Comparison of ENCODE assay signal across 8 cellular contexts in genomic region chr20:63968928-63969760, GRCh38. TPM values are rescaled to one million over a fixed set of nuclear protein-coding genes. Genes with fewer than 3 reads are reported as not detected.
DNase-seq lines count a peak whose midpoint lies in the region; ATAC-seq, FAIRE-seq and TF ChIP-seq lines count a peak whose summit lies in the region.

No MANE protein-coding gene starts in this region.

- FAIRE-seq in HepG2 (lab: Jason Lieb, UNC) (peak; percentile 88), D721Med (lab: Jason Lieb, UNC) (no peak)

- TF ChIP-seq POLR2A in HepG2 (IDR thresholded peaks at IDR 0.05; ENCODE audit: insufficient read depth in 1 of 2, low read depth in 2 of 2, low read length in 2 of 2), result peak; percentile 44 to 49

- H4K20me1 ChIP-seq in HepG2 (ENCODE audit: insufficient read depth, low read length), result no peaks in the 10 kb centered on the region

- H3K4me1 Mint-ChIP-seq in MCF 10A (ENCODE audit: insufficient read depth, unreplicated experiment), result peaks cover 29% of the 10 kb centered on the region
- H3K4me1 Mint-ChIP-seq in stimulated activated naive CD8-positive, alpha-beta T cell treated with anti-CD3 and anti-CD28 coated beads, Interleukin-15, amount 100 ng/mL, for 72 hours, result peaks cover 41% of the 10 kb centered on the region

- peak overlapping the region; percentile 91 for H3K9ac ChIP-seq in HepG2 (ENCODE audit: insufficient read depth, low read depth, low read length)

- H3K4me3 ChIP-seq in HepG2 (replicated peaks in 1 of 3; ENCODE audit: insufficient read depth in 1 of 3, low read depth in 2 of 3, low read length in 3 of 3), result peak overlapping the region; percentile 73 to 90 (median 89)

- peak overlapping the region; percentile 71 for H3K27ac Mint-ChIP-seq in MCF 10A (ENCODE audit: low read depth, unreplicated experiment)
- peak overlapping the region; percentile 96 to 98 for H3K27ac Mint-ChIP-seq in stimulated activated naive CD8-positive, alpha-beta T cell treated with anti-CD3 and anti-CD28 coated beads, Interleukin-15, amount 100 ng/mL, for 72 hours

- peak; percentile 56 for DNase-seq in GM03348 (ENCODE audit: low spot score)
- peak; percentile 61 for DNase-seq in NCI-H69 (lab: John Stamatoyannopoulos, UW)
- DNase-seq in MCF 10A (ENCODE audit: unreplicated experiment), result no peak
- peak; percentile 81 for DNase-seq in HepG2 (ENCODE audit: low spot score)
- DNase-seq in stimulated activated naive CD8-positive, alpha-beta T cell treated with anti-CD3 and anti-CD28 coated beads, Interleukin-15, amount 100 ng/mL, for 72 hours, result peak; percentile 29 to 39
- DNase-seq in NCI-H2107 (lab: John Stamatoyannopoulos, UW), result no peak
- no peak for DNase-seq in D721Med (ENCODE audit: insufficient read length, low spot score)

- no peaks in the 10 kb centered on the region for H3K9me3 ChIP-seq in HepG2 (ENCODE audit: low read length)

- in situ Hi-C loops in HepG2 (cut with HindIII; ENCODE audit: extremely low pct_ligation_motif_present, low pct_unique_long_range_greater_than_20kb), result no loop called here

- POLR2A ChIA-PET in MCF 10A (lab: Yijun Ruan, JAX) (interaction anchor here (0.7 to 3.2 kb wide), 8 partner anchors 11 to 287 kb away, joined by 3 to 26 read pairs (median 5); partner anchors contain the start of genes PRPF6, SAMD10, SLC2A4RG and TPD52L2), HepG2 (lab: Yijun Ruan, JAX) (interaction anchor here (0.5 to 3.6 kb wide), 12 partner anchors 9 to 328 kb away, joined by 3 to 78 read pairs (median 6); partner anchors contain the start of genes PRPF6, SAMD10, SLC2A4RG and TPD52L2)

- intact Hi-C loops in MCF 10A (cut with micrococcal nuclease), result no loop called here
- intact Hi-C loops in HepG2 (cut with micrococcal nuclease; ENCODE audit: unreplicated experiment), result loop anchor here (10.0 kb wide), 1 partner anchor 1604 kb away; the partner anchor contains the start of gene LAMA5

- no peak; the same call in none of the 2 replicates for TF ChIP-seq RAD21 in HepG2 (CRISPR knock-in tag; IDR thresholded peaks at IDR 0.05)

- peaks cover 9% of the 10 kb centered on the region for H3K36me3 Mint-ChIP-seq in MCF 10A (ENCODE audit: insufficient read depth, unreplicated experiment)

- H3K27me3 Mint-ChIP-seq in MCF 10A (ENCODE audit: insufficient read depth, unreplicated experiment), result no peaks in the 10 kb centered on the region
- H3K27me3 Mint-ChIP-seq in stimulated activated naive CD8-positive, alpha-beta T cell treated with anti-CD3 and anti-CD28 coated beads, Interleukin-15, amount 100 ng/mL, for 72 hours, result peaks cover 12% of the 10 kb centered on the region

- no peaks in the 10 kb centered on the region for H3K27me3 ChIP-seq in HepG2 (ENCODE audit: control insufficient read depth in 1 of 2, insufficient read depth in 2 of 2, low read length in 2 of 2)

- peaks cover 48% of the 10 kb centered on the region for H3K4me1 ChIP-seq in HepG2 (ENCODE audit: insufficient read depth, low read length)

- no peak overlapping the region for H2AFZ ChIP-seq in HepG2 (ENCODE audit: low read length)

- H3K27ac ChIP-seq in HepG2 (ENCODE audit: extremely low read length, insufficient read depth, low read length), result peak overlapping the region; percentile 84

- no peak for TF ChIP-seq CTCF in MCF 10A (IDR thresholded peaks at IDR 0.05; ENCODE audit: unreplicated experiment)
- no peak; the same call in 1 of the 2 replicates for TF ChIP-seq CTCF in HepG2 (CRISPR knock-in tag; IDR thresholded peaks at IDR 0.05)
- TF ChIP-seq CTCF in D721Med (IDR thresholded peaks at IDR 0.05; ENCODE audit: insufficient read depth, missing control alignments), result no peak

- peak; percentile 9 for ATAC-seq in HepG2
- peak; percentile 29 for ATAC-seq in stimulated activated naive CD8-positive, alpha-beta T cell treated with anti-CD3 and anti-CD28 coated beads, Interleukin-15, amount 100 ng/mL, for 72 hours
- ATAC-seq in GM19455 (IDR thresholded peaks at IDR 0.05; ENCODE audit: unreplicated experiment), result no peak

- peak overlapping the region; percentile 75 for H3K4me3 Mint-ChIP-seq in MCF 10A (ENCODE audit: unreplicated experiment)
- peak overlapping the region; percentile 87 to 88 for H3K4me3 Mint-ChIP-seq in stimulated activated naive CD8-positive, alpha-beta T cell treated with anti-CD3 and anti-CD28 coated beads, Interleukin-15, amount 100 ng/mL, for 72 hours

- H3K36me3 ChIP-seq in HepG2 (replicated peaks in 1 of 2; ENCODE audit: control insufficient read depth in 1 of 2, insufficient read depth in 2 of 2, low read length in 2 of 2), result peaks cover 18 to 25% of the 10 kb centered on the region in 2 experiments

- no TSS peak for BruUV-seq in MCF 10A (replicated peaks; lab: Mats Ljungman, UMichigan)
- BruUV-seq in HepG2 (replicated peaks; lab: Mats Ljungman, UMichigan), result TSS peak; percentile 78

- H3K9me3 Mint-ChIP-seq in MCF 10A (ENCODE audit: unreplicated experiment), result no peaks in the 10 kb centered on the region
- H3K9me3 Mint-ChIP-seq in stimulated activated naive CD8-positive, alpha-beta T cell treated with anti-CD3 and anti-CD28 coated beads, Interleukin-15, amount 100 ng/mL, for 72 hours, result peaks cover 0 to 6% of the 10 kb centered on the region in 2 donors

- CTCF ChIA-PET in MCF 10A (lab: Yijun Ruan, JAX), result interaction anchor here (0.6 kb wide), 1 partner anchor 90 kb away, joined by 4 read pairs; no protein-coding TSS in a partner anchor
- CTCF ChIA-PET in HepG2 (lab: Yijun Ruan, JAX; ENCODE audit: low intra/inter-chr PET ratio, low total read pairs), result no interaction called here

- WGBS in HepG2 (ENCODE audit: low lambda C conversion rate), result 2% methylated on average over 28 of the region's 70 CpGs

- TF ChIP-seq EP300 in HepG2 (IDR thresholded peaks at IDR 0.05; ENCODE audit: low read depth in 2 of 2, low read length in 2 of 2), result peak in 1 of 2 experiments; percentile 65; a peak in 1 of 4 replicates
- TF ChIP-seq EP300 in HepG2 (CRISPR knock-in tag; IDR thresholded peaks at IDR 0.05; ENCODE audit: borderline replicate concordance), result peak; percentile 15; the same call in 1 of the 2 replicates

- H3K79me2 ChIP-seq in HepG2 (ENCODE audit: insufficient read depth, low read length), result peaks cover 13% of the 10 kb centered on the region

- H3K4me2 ChIP-seq in HepG2 (ENCODE audit: low read depth, low read length), result peak overlapping the region; percentile 77

RNA-seq across cellular contexts. Expression of gene ZNF512B, which starts 0.6 kb away (rescaled TPM):
- total RNA-seq in MCF 10A (2022), result 23.5 and 26.6 TPM in 2 replicates
- total RNA-seq in HepG2 (2016; rRNA removed; fragmentation: Illumina TruSeq; extraction: Trizol), result 22.0 and 30.6 TPM in 2 replicates
- total RNA-seq in HepG2 (2016; cell fraction: cytosol; rRNA removed; fragmentation: Illumina TruSeq; extraction: Trizol; ENCODE audit: low read depth), result 2.9 and 3.3 TPM in 2 replicates
- total RNA-seq in HepG2 (2016; cell fraction: insoluble cytoplasmic fraction; rRNA removed; fragmentation: Illumina TruSeq; extraction: Trizol), result 19.4 and 31.9 TPM in 2 replicates
- 12.6 and 13.7 TPM in 2 replicates for total RNA-seq in HepG2 (2016; cell fraction: membrane; rRNA removed; fragmentation: Illumina TruSeq; extraction: Trizol)
- 28.0 and 32.8 TPM in 2 replicates for total RNA-seq in HepG2 (2016; cell fraction: nucleus; rRNA removed; fragmentation: Illumina TruSeq; extraction: Trizol)
- 11.5 and 16.4 TPM in 2 replicates for polyA plus RNA-seq in HepG2 (2011; rRNA removed)
- 9.0 and 12.7 TPM in 2 replicates for polyA plus RNA-seq in HepG2 (2011; cell fraction: cytosol; rRNA removed)
- polyA plus RNA-seq in HepG2 (2011; cell fraction: nucleus; rRNA removed), result 106 and 141 TPM in 2 replicates
- 23.5 and 23.8 TPM in 2 replicates for polyA plus RNA-seq in HepG2 (2012)
- polyA plus RNA-seq in HepG2 (2016; cell fraction: cytosol; fragmentation: Illumina TruSeq; extraction: Trizol; ENCODE audit: low read depth), result 2.1 and 2.2 TPM in 2 replicates
- 23.5 and 28.8 TPM in 2 replicates for polyA plus RNA-seq in HepG2 (2016; cell fraction: insoluble cytoplasmic fraction; fragmentation: Illumina TruSeq; extraction: Trizol; ENCODE audit: low read depth)
- 8.1 and 9.6 TPM in 2 replicates for polyA plus RNA-seq in HepG2 (2016; cell fraction: membrane; fragmentation: Illumina TruSeq; extraction: Trizol; ENCODE audit: low read depth)
- polyA plus RNA-seq in HepG2 (2016; cell fraction: nucleus; fragmentation: Illumina TruSeq; extraction: Trizol; ENCODE audit: insufficient read depth, low read depth), result 109 and 115 TPM in 2 replicates
- 5.2 and 21.4 TPM in 2 replicates for polyA minus RNA-seq in HepG2 (2011; rRNA and poly(A)+ RNA removed; ENCODE audit: low replicate concordance)
- 14.0 and 14.8 TPM in 2 replicates for polyA minus RNA-seq in HepG2 (2011; cell fraction: cytosol; rRNA and poly(A)+ RNA removed)
- polyA minus RNA-seq in HepG2 (2011; cell fraction: nucleus; rRNA and poly(A)+ RNA removed), result 13.6 and 13.9 TPM in 2 replicates

RNA-seq across cellular contexts. Expression of gene SAMD10, which starts 10.3 kb away (rescaled TPM):
- 4.4 and 4.5 TPM in 2 replicates for total RNA-seq in MCF 10A (2022)
- total RNA-seq in HepG2 (2016; rRNA removed; fragmentation: Illumina TruSeq; extraction: Trizol), result 5.1 and 6.1 TPM in 2 replicates
- 3.8 and 3.9 TPM in 2 replicates for total RNA-seq in HepG2 (2016; cell fraction: cytosol; rRNA removed; fragmentation: Illumina TruSeq; extraction: Trizol; ENCODE audit: low read depth)
- 4.7 and 6.8 TPM in 2 replicates for total RNA-seq in HepG2 (2016; cell fraction: insoluble cytoplasmic fraction; rRNA removed; fragmentation: Illumina TruSeq; extraction: Trizol)
- total RNA-seq in HepG2 (2016; cell fraction: membrane; rRNA removed; fragmentation: Illumina TruSeq; extraction: Trizol), result 7.9 and 9.1 TPM in 2 replicates
- 5.9 and 6.0 TPM in 2 replicates for total RNA-seq in HepG2 (2016; cell fraction: nucleus; rRNA removed; fragmentation: Illumina TruSeq; extraction: Trizol)
- 11.0 and 11.8 TPM in 2 replicates for polyA plus RNA-seq in HepG2 (2011; rRNA removed)
- 5.2 and 8.8 TPM in 2 replicates for polyA plus RNA-seq in HepG2 (2011; cell fraction: cytosol; rRNA removed)
- 51.4 and 63.7 TPM in 2 replicates for polyA plus RNA-seq in HepG2 (2011; cell fraction: nucleus; rRNA removed)
- polyA plus RNA-seq in HepG2 (2012), result 6.2 and 8.9 TPM in 2 replicates
- 8.7 and 9.1 TPM in 2 replicates for polyA plus RNA-seq in HepG2 (2016; cell fraction: cytosol; fragmentation: Illumina TruSeq; extraction: Trizol; ENCODE audit: low read depth)
- 8.4 and 12.7 TPM in 2 replicates for polyA plus RNA-seq in HepG2 (2016; cell fraction: insoluble cytoplasmic fraction; fragmentation: Illumina TruSeq; extraction: Trizol; ENCODE audit: low read depth)
- polyA plus RNA-seq in HepG2 (2016; cell fraction: membrane; fragmentation: Illumina TruSeq; extraction: Trizol; ENCODE audit: low read depth), result 15.2 and 15.4 TPM in 2 replicates
- polyA plus RNA-seq in HepG2 (2016; cell fraction: nucleus; fragmentation: Illumina TruSeq; extraction: Trizol; ENCODE audit: insufficient read depth, low read depth), result 20.5 and 24.8 TPM in 2 replicates
- 3.7 and 5.9 TPM in 2 replicates for polyA minus RNA-seq in HepG2 (2011; rRNA and poly(A)+ RNA removed; ENCODE audit: low replicate concordance)
- 4.8 and 6.0 TPM in 2 replicates for polyA minus RNA-seq in HepG2 (2011; cell fraction: cytosol; rRNA and poly(A)+ RNA removed)
- polyA minus RNA-seq in HepG2 (2011; cell fraction: nucleus; rRNA and poly(A)+ RNA removed), result 3.3 and 4.0 TPM in 2 replicates

RNA-seq across cellular contexts. Expression of gene PRPF6, which starts 11.8 kb away (rescaled TPM):
- 70.9 and 88.5 TPM in 2 replicates for total RNA-seq in MCF 10A (2022)
- total RNA-seq in HepG2 (2016; rRNA removed; fragmentation: Illumina TruSeq; extraction: Trizol), result 101 and 127 TPM in 2 replicates
- total RNA-seq in HepG2 (2016; cell fraction: cytosol; rRNA removed; fragmentation: Illumina TruSeq; extraction: Trizol; ENCODE audit: low read depth), result 28.1 and 30.5 TPM in 2 replicates
- 101 and 116 TPM in 2 replicates for total RNA-seq in HepG2 (2016; cell fraction: insoluble cytoplasmic fraction; rRNA removed; fragmentation: Illumina TruSeq; extraction: Trizol)
- 51.1 and 54.9 TPM in 2 replicates for total RNA-seq in HepG2 (2016; cell fraction: membrane; rRNA removed; fragmentation: Illumina TruSeq; extraction: Trizol)
- 68.1 and 77.4 TPM in 2 replicates for total RNA-seq in HepG2 (2016; cell fraction: nucleus; rRNA removed; fragmentation: Illumina TruSeq; extraction: Trizol)
- 63.7 and 65.3 TPM in 2 replicates for polyA plus RNA-seq in HepG2 (2011; rRNA removed)
- polyA plus RNA-seq in HepG2 (2011; cell fraction: cytosol; rRNA removed), result 58.9 and 67.6 TPM in 2 replicates
- polyA plus RNA-seq in HepG2 (2011; cell fraction: nucleus; rRNA removed), result 82.2 and 84.5 TPM in 2 replicates
- polyA plus RNA-seq in HepG2 (2012), result 79.5 and 80.7 TPM in 2 replicates
- polyA plus RNA-seq in HepG2 (2016; cell fraction: cytosol; fragmentation: Illumina TruSeq; extraction: Trizol; ENCODE audit: low read depth), result 41.2 and 42.1 TPM in 2 replicates
- polyA plus RNA-seq in HepG2 (2016; cell fraction: insoluble cytoplasmic fraction; fragmentation: Illumina TruSeq; extraction: Trizol; ENCODE audit: low read depth), result 130 and 149 TPM in 2 replicates
- 56.1 and 60.4 TPM in 2 replicates for polyA plus RNA-seq in HepG2 (2016; cell fraction: membrane; fragmentation: Illumina TruSeq; extraction: Trizol; ENCODE audit: low read depth)
- polyA plus RNA-seq in HepG2 (2016; cell fraction: nucleus; fragmentation: Illumina TruSeq; extraction: Trizol; ENCODE audit: insufficient read depth, low read depth), result 122 TPM in 2 replicates
- 50.1 and 75.7 TPM in 2 replicates for polyA minus RNA-seq in HepG2 (2011; rRNA and poly(A)+ RNA removed; ENCODE audit: low replicate concordance)
- polyA minus RNA-seq in HepG2 (2011; cell fraction: cytosol; rRNA and poly(A)+ RNA removed), result 46.1 and 51.9 TPM in 2 replicates
- polyA minus RNA-seq in HepG2 (2011; cell fraction: nucleus; rRNA and poly(A)+ RNA removed), result 44.4 and 50.5 TPM in 2 replicates

RNA-seq across cellular contexts. Expression of gene UCKL1, which starts 12.9 kb away (rescaled TPM):
- total RNA-seq in MCF 10A (2022), result 38.6 and 43.7 TPM in 2 replicates
- total RNA-seq in HepG2 (2016; rRNA removed; fragmentation: Illumina TruSeq; extraction: Trizol), result 48.0 and 50.2 TPM in 2 replicates
- total RNA-seq in HepG2 (2016; cell fraction: cytosol; rRNA removed; fragmentation: Illumina TruSeq; extraction: Trizol; ENCODE audit: low read depth), result 15.0 and 16.7 TPM in 2 replicates
- total RNA-seq in HepG2 (2016; cell fraction: insoluble cytoplasmic fraction; rRNA removed; fragmentation: Illumina TruSeq; extraction: Trizol), result 43.5 and 50.1 TPM in 2 replicates
- 24.1 and 25.5 TPM in 2 replicates for total RNA-seq in HepG2 (2016; cell fraction: membrane; rRNA removed; fragmentation: Illumina TruSeq; extraction: Trizol)
- 48.6 and 53.0 TPM in 2 replicates for total RNA-seq in HepG2 (2016; cell fraction: nucleus; rRNA removed; fragmentation: Illumina TruSeq; extraction: Trizol)
- polyA plus RNA-seq in HepG2 (2011; rRNA removed), result 126 and 168 TPM in 2 replicates
- 98.0 and 129 TPM in 2 replicates for polyA plus RNA-seq in HepG2 (2011; cell fraction: cytosol; rRNA removed)
- 680 and 852 TPM in 2 replicates for polyA plus RNA-seq in HepG2 (2011; cell fraction: nucleus; rRNA removed)
- 77.7 and 89.9 TPM in 2 replicates for polyA plus RNA-seq in HepG2 (2012)
- 10.6 and 11.6 TPM in 2 replicates for polyA plus RNA-seq in HepG2 (2016; cell fraction: cytosol; fragmentation: Illumina TruSeq; extraction: Trizol; ENCODE audit: low read depth)
- polyA plus RNA-seq in HepG2 (2016; cell fraction: insoluble cytoplasmic fraction; fragmentation: Illumina TruSeq; extraction: Trizol; ENCODE audit: low read depth), result 45.9 and 52.5 TPM in 2 replicates
- polyA plus RNA-seq in HepG2 (2016; cell fraction: membrane; fragmentation: Illumina TruSeq; extraction: Trizol; ENCODE audit: low read depth), result 15.4 and 15.7 TPM in 2 replicates
- 207 and 220 TPM in 2 replicates for polyA plus RNA-seq in HepG2 (2016; cell fraction: nucleus; fragmentation: Illumina TruSeq; extraction: Trizol; ENCODE audit: insufficient read depth, low read depth)
- 43.6 and 139 TPM in 2 replicates for polyA minus RNA-seq in HepG2 (2011; rRNA and poly(A)+ RNA removed; ENCODE audit: low replicate concordance)
- 37.0 and 42.5 TPM in 2 replicates for polyA minus RNA-seq in HepG2 (2011; cell fraction: cytosol; rRNA and poly(A)+ RNA removed)
- polyA minus RNA-seq in HepG2 (2011; cell fraction: nucleus; rRNA and poly(A)+ RNA removed), result 80.1 and 85.5 TPM in 2 replicates

Comparison
In these comparisons a context has a peak if more than half of its experiments do, and no peak if none do; other contexts are left out.
1. DNase-seq: peak in GM03348 (single experiment), NCI-H69 (single experiment), HepG2 (single experiment) and stimulated activated naive CD8-positive, alpha-beta T cell treated with anti-CD3 and anti-CD28 coated beads, Interleukin-15, amount 100 ng/mL, for 72 hours (2 of 2); none in MCF 10A (single experiment), NCI-H2107 (single experiment) and D721Med (single experiment).